1 cellular context compared by ENCODE assay signal in genomic region chr6:158303210-158303731, GRCh38.
TF ChIP-seq lines count a peak whose summit lies in the region.

No MANE protein-coding gene starts in this region.

TF ChIP-seq in HepG2, 621 proteins besides CTCF, POLR2A, EP300 and RAD21 (continued from another document and continues in another):
- TF ChIP-seq IRX3 (CRISPR knock-in tag; IDR thresholded peaks at IDR 0.05; ENCODE audit: borderline replicate concordance, low read depth) = no peak
- TF ChIP-seq ZNF484 (CRISPR knock-in tag; IDR thresholded peaks at IDR 0.05; ENCODE audit: borderline replicate concordance, low read depth) = no peak
- peak; percentile 47; the same call in 1 of the 2 replicates for TF ChIP-seq GATA4 (IDR thresholded peaks at IDR 0.05; ENCODE audit: borderline replicate concordance, low read depth)
- TF ChIP-seq ZNF784 (CRISPR knock-in tag; IDR thresholded peaks at IDR 0.05; ENCODE audit: borderline replicate concordance) = no peak
- no peak for TF ChIP-seq MAF1 (CRISPR knock-in tag; IDR thresholded peaks at IDR 0.05; ENCODE audit: borderline replicate concordance)
- TF ChIP-seq ZKSCAN8 (CRISPR knock-in tag; IDR thresholded peaks at IDR 0.05; ENCODE audit: borderline replicate concordance) = no peak
- no peak for TF ChIP-seq ZNF281 (CRISPR knock-in tag; IDR thresholded peaks at IDR 0.05; ENCODE audit: borderline replicate concordance)
- TF ChIP-seq ZNF646 (CRISPR knock-in tag; IDR thresholded peaks at IDR 0.05) = no peak
- TF ChIP-seq ZMYM4 (CRISPR knock-in tag; IDR thresholded peaks at IDR 0.05) = peak; percentile 81
- TF ChIP-seq MLLT10 (CRISPR knock-in tag; IDR thresholded peaks at IDR 0.05) = no peak
- TF ChIP-seq ZGPAT (CRISPR knock-in tag; IDR thresholded peaks at IDR 0.05) = peak; percentile 45; the same call in 1 of the 2 replicates
- 0 out of 2 replicates have a peak, but pooled peaks have one; percentile 23 for TF ChIP-seq CC2D1A (CRISPR knock-in tag; IDR thresholded peaks at IDR 0.05)
- no peak for TF ChIP-seq ZNF101 (CRISPR knock-in tag; IDR thresholded peaks at IDR 0.05; ENCODE audit: borderline replicate concordance, low read depth)
- no peak for TF ChIP-seq PCBP2 (optimal IDR thresholded peaks at IDR 0.05; ENCODE audit: low read depth, low read length, poor library complexity, severe bottlenecking)
- no peak for TF ChIP-seq ZNF788 (CRISPR knock-in tag; IDR thresholded peaks at IDR 0.05; ENCODE audit: borderline replicate concordance)
- TF ChIP-seq SIN3A (IDR thresholded peaks at IDR 0.05; ENCODE audit: borderline replicate concordance, low read depth, low read length) = no peak
- TF ChIP-seq SNAPC4 (CRISPR knock-in tag; IDR thresholded peaks at IDR 0.05) = no peak
- TF ChIP-seq ZBTB49 (CRISPR knock-in tag; IDR thresholded peaks at IDR 0.05; ENCODE audit: borderline replicate concordance) = no peak
- TF ChIP-seq SOX5 (CRISPR knock-in tag; IDR thresholded peaks at IDR 0.05; ENCODE audit: borderline replicate concordance) = peak; percentile 90
- no peak for TF ChIP-seq CENPX (CRISPR knock-in tag; IDR thresholded peaks at IDR 0.05)
- no peak for TF ChIP-seq IKZF4 (CRISPR knock-in tag; IDR thresholded peaks at IDR 0.05; ENCODE audit: borderline replicate concordance, low read depth, not compliant biosample characterization)
- no peak for TF ChIP-seq ZNF704 (CRISPR knock-in tag; IDR thresholded peaks at IDR 0.05; ENCODE audit: borderline replicate concordance)
- TF ChIP-seq YEATS2 (CRISPR knock-in tag; IDR thresholded peaks at IDR 0.05; ENCODE audit: borderline replicate concordance) = no peak
- no peak for TF ChIP-seq ZSCAN29 (CRISPR knock-in tag; conservative IDR thresholded peaks at IDR 0.05)
- TF ChIP-seq THAP11 (CRISPR knock-in tag; IDR thresholded peaks at IDR 0.05) = peak; percentile 49; the same call in 1 of the 2 replicates
- TF ChIP-seq SATB2 (CRISPR knock-in tag; IDR thresholded peaks at IDR 0.05) = peak; percentile 100
- no peak for TF ChIP-seq MAFF (IDR thresholded peaks at IDR 0.05; ENCODE audit: low read depth, low read length)
- no peak for TF ChIP-seq THAP7 (CRISPR knock-in tag; IDR thresholded peaks at IDR 0.05)
- TF ChIP-seq REXO4 (CRISPR knock-in tag; IDR thresholded peaks at IDR 0.05; ENCODE audit: borderline replicate concordance) = no peak
- peak; percentile 42; the same call in 1 of the 2 replicates for TF ChIP-seq SAP130 (CRISPR knock-in tag; IDR thresholded peaks at IDR 0.05; ENCODE audit: low read depth)
- TF ChIP-seq AGO1 (IDR thresholded peaks at IDR 0.05; ENCODE audit: low read depth, low read length, poor library complexity, severe bottlenecking) = no peak
- 0 out of 2 replicates have a peak, but pooled peaks have one; percentile 31 for TF ChIP-seq KDM6A (CRISPR knock-in tag; IDR thresholded peaks at IDR 0.05; ENCODE audit: low read depth)
